15 cellular contexts compared by ENCODE assay signal in the genomic region with DNA sequence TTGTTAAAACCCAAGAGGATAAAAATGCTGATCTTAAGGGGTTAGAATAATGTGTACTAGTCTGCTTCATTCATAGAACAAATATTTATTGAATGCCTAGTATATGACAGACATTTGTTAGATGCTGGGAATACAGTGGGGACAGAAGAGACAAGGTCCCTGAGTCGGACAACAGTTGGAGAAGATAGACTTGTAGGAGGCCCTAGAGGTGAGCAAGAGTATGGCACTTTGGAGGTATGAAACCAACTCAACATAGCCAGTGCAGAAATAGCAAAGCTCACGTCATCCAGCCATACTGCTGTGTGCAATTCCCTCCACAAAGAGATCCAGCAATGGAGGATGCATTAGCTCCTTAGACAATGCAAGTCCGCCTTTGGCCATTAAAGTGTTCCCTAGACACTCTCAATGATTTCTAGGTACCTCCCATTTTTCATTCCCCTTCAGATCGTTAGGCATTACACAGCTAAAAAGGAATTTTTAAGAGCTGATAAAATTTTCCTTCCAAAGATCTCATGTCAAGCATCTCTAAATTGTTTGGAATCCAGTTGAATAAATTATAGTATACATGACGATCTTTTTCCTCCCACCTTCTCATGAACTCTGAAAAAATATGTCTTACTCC.
DNase-seq lines count a peak whose midpoint lies in the region; ATAC-seq and TF ChIP-seq lines count a peak whose summit lies in the region.
"Had no signal": no experiment of that assay in that cellular context is flagged by ENCODE, and none has a peak within 500 bp of the region (broad histone marks: within the 10 kb centered on the region; RNA-seq: fewer than 3 reads in every experiment).

No MANE protein-coding gene starts in this region.

- ATAC-seq in HG03457 (IDR thresholded peaks at IDR 0.05; ENCODE audit: unreplicated experiment): no peak

- peaks cover 26% of the 10 kb centered on the region for H3K4me1 Mint-ChIP-seq in neural progenitor cell

- intact Hi-C loops in uterus (cut with DNase I; ENCODE audit: low total_unique reads): no loop called here

- no peak overlapping the region for H3K27ac ChIP-seq in HL-60 (replicated peaks)
- no peak overlapping the region for H3K27ac ChIP-seq in WERI-Rb-1
- no peak overlapping the region for H3K27ac ChIP-seq in neural progenitor cell
- H3K27ac ChIP-seq in uterus: no peak overlapping the region
- H3K27ac ChIP-seq: ascending aorta, heart right ventricle, tibial artery had no signal

- peak; percentile 12 for TF ChIP-seq CTCF in HL-60 (IDR thresholded peaks at IDR 0.05; ENCODE audit: insufficient read depth, low read length)
- peak; percentile 44 for TF ChIP-seq CTCF in WERI-Rb-1 (IDR thresholded peaks at IDR 0.05; ENCODE audit: low read depth, low read length)
- TF ChIP-seq CTCF in neural progenitor cell (IDR thresholded peaks at IDR 0.05): peak; percentile 41
- TF ChIP-seq CTCF in uterus (IDR thresholded peaks at IDR 0.05): peak in 1 of 4 experiments; percentile 2

- H3K9ac ChIP-seq in neural progenitor cell: no peak overlapping the region

- no peaks in the 10 kb centered on the region for H3K27me3 Mint-ChIP-seq in neural progenitor cell (ENCODE audit: insufficient read depth, low read depth)

- no peak overlapping the region for H2AFZ ChIP-seq in neural progenitor cell (replicated peaks)

- H3K4me3 Mint-ChIP-seq in neural progenitor cell: no peak overlapping the region

- no peaks in the 10 kb centered on the region for H3K9me3 Mint-ChIP-seq in neural progenitor cell

- DNase-seq in DMS 273 (lab: John Stamatoyannopoulos, UW; ENCODE audit: unreplicated experiment) (peak; percentile 28), DMS 273 treated with DMSO at 0.1 percent for 48 hours (lab: John Stamatoyannopoulos, UW) (no peak), HL-60 (ENCODE audit: low read depth in 1 of 2, low spot score in 1 of 2) (no peak), WERI-Rb-1 (peak; percentile 11), neural progenitor cell (ENCODE audit: low spot score) (no peak), NCI-H1930 (lab: John Stamatoyannopoulos, UW) (no peak), uterus (no peak)
- DNase-seq: effector CD4-positive, alpha-beta T cell; heart right ventricle; NCI-H446; occipital lobe; tibial artery had no signal

- H3K79me2 ChIP-seq in neural progenitor cell (ENCODE audit: low read depth): no peaks in the 10 kb centered on the region

- H3F3A ChIP-seq in neural progenitor cell (ENCODE audit: low read depth): peaks cover 5% of the 10 kb centered on the region

- H3K36me3 ChIP-seq in WERI-Rb-1 (no peaks in the 10 kb centered on the region), neural progenitor cell (no peaks in the 10 kb centered on the region), uterus (no peaks in the 10 kb centered on the region)
- H3K36me3 ChIP-seq: ascending aorta, heart right ventricle, tibial artery had no signal

- H3K27me3 ChIP-seq in HL-60 (ENCODE audit: insufficient read depth, poor library complexity, severe bottlenecking) (no peaks in the 10 kb centered on the region), WERI-Rb-1 (ENCODE audit: insufficient read depth, low read depth, severe bottlenecking) (no peaks in the 10 kb centered on the region), neural progenitor cell (no peaks in the 10 kb centered on the region), uterus (no peaks in the 10 kb centered on the region)
- H3K27me3 ChIP-seq: ascending aorta, heart right ventricle, tibial artery had no signal

- H3K27ac Mint-ChIP-seq in neural progenitor cell: peak overlapping the region; percentile 51

- H3K9me3 ChIP-seq in WERI-Rb-1 (ENCODE audit: severe bottlenecking): no peaks in the 10 kb centered on the region
- no peaks in the 10 kb centered on the region for H3K9me3 ChIP-seq in neural progenitor cell (ENCODE audit: low read depth)
- no peaks in the 10 kb centered on the region for H3K9me3 ChIP-seq in uterus
- H3K9me3 ChIP-seq: ascending aorta, tibial artery had no signal

- H4K20me1 ChIP-seq in neural progenitor cell (ENCODE audit: low read depth): no peaks in the 10 kb centered on the region

- H3K36me3 Mint-ChIP-seq in neural progenitor cell: no peaks in the 10 kb centered on the region

- H3K4me1 ChIP-seq in neural progenitor cell (peaks cover 7% of the 10 kb centered on the region), uterus (no peaks in the 10 kb centered on the region)
- H3K4me1 ChIP-seq: ascending aorta, heart right ventricle, tibial artery had no signal

- H3K4me2 ChIP-seq in neural progenitor cell: no peak overlapping the region

- TF ChIP-seq POLR2A in uterus (IDR thresholded peaks at IDR 0.05): no peak

- H3K4me3 ChIP-seq in HL-60 (replicated peaks; ENCODE audit: insufficient read depth, low read length) (no peak overlapping the region), WERI-Rb-1 (ENCODE audit: low read depth, low read length) (no peak overlapping the region), neural progenitor cell (no peak overlapping the region), uterus (no peak overlapping the region)
- H3K4me3 ChIP-seq: ascending aorta, heart right ventricle, lung, tibial artery had no signal

Comparison
In these comparisons a context has a peak if more than half of its experiments do, and no peak if none do; other contexts are left out.
1. DNase-seq: peak in DMS 273 (single experiment) and WERI-Rb-1 (single experiment); none in DMS 273 treated with DMSO at 0.1 percent for 48 hours (single experiment), HL-60 (0 of 2), neural progenitor cell (single experiment), NCI-H1930 (0 of 2) and uterus (0 of 2).